8 cellular contexts compared by ENCODE assay signal in genomic region chr17:59107306-59107670, GRCh38. TPM values are rescaled to one million over a fixed set of nuclear protein-coding genes. Genes with fewer than 3 reads are reported as not detected.
DNase-seq lines count a peak whose midpoint lies in the region; ATAC-seq lines count a peak whose summit lies in the region.

No MANE protein-coding gene starts in this region.

- H3K79me1 ChIP-seq in neuronal stem cell (ENCODE audit: low read depth, low read length): no peaks in the 10 kb centered on the region

- intact Hi-C loops in CD4-positive, alpha-beta memory T cell (cut with micrococcal nuclease): loop anchor here (1.0 to 5.0 kb wide), 4 partner anchors 115 to 1850 kb away; partner anchors contain the start of genes GDPD1, MRPS23 and MSI2

- no peak overlapping the region for H2BK12ac ChIP-seq in neuronal stem cell (ENCODE audit: low read length)

- H3K27ac Mint-ChIP-seq in CD4-positive, alpha-beta memory T cell: peak overlapping the region; percentile 60 to 97 (median 90)

- peak overlapping the region; percentile 16 for H3K27ac ChIP-seq in CD4-positive, alpha-beta memory T cell (ENCODE audit: low read depth, low read length)
- peak overlapping the region; percentile 88 for H3K27ac ChIP-seq in neuronal stem cell (replicated peaks; ENCODE audit: low read length)

- peak overlapping the region; percentile 82 for H2AFZ ChIP-seq in neuronal stem cell (ENCODE audit: low read length)

- H3K14ac ChIP-seq in neuronal stem cell (ENCODE audit: low read length): no peak overlapping the region

- ATAC-seq in HG03108 (IDR thresholded peaks at IDR 0.05; ENCODE audit: unreplicated experiment) (no peak), HG02642 (IDR thresholded peaks at IDR 0.05; ENCODE audit: poor library complexity, unreplicated experiment) (no peak)

- H3K36me3 ChIP-seq in CD4-positive, alpha-beta memory T cell (ENCODE audit: insufficient read depth, low read length): peaks cover 5% of the 10 kb centered on the region
- H3K36me3 ChIP-seq in endocrine pancreas (ENCODE audit: control insufficient read depth, insufficient read depth, low read length): no peaks in the 10 kb centered on the region
- H3K36me3 ChIP-seq in neuronal stem cell (replicated peaks in 1 of 2; ENCODE audit: control insufficient read depth in 2 of 2, insufficient read depth in 2 of 2, low read length in 2 of 2): peaks cover 2 to 54% of the 10 kb centered on the region in 2 donors

- H3K9me3 ChIP-seq in CD4-positive, alpha-beta memory T cell (ENCODE audit: control insufficient read depth in 1 of 2, low read length in 2 of 2): no peaks in the 10 kb centered on the region
- H3K9me3 ChIP-seq in endocrine pancreas (ENCODE audit: control insufficient read depth, low read length): no peaks in the 10 kb centered on the region
- H3K9me3 ChIP-seq in neuronal stem cell (replicated peaks in 1 of 2; ENCODE audit: control insufficient read depth in 2 of 2, insufficient read depth in 1 of 2, low read depth in 1 of 2, low read length in 2 of 2): no peaks in the 10 kb centered on the region

- peaks cover 8 to 21% of the 10 kb centered on the region in 2 donors for H3K36me3 Mint-ChIP-seq in CD4-positive, alpha-beta memory T cell

- DNase-seq in CD4-positive, alpha-beta memory T cell: no peak
- DNase-seq in NCI-H69 (lab: John Stamatoyannopoulos, UW) (peak; percentile 92), neuronal stem cell (ENCODE audit: low spot score) (no peak), H4 (ENCODE audit: low spot score) (no peak), COLO668 (lab: John Stamatoyannopoulos, UW; ENCODE audit: unreplicated experiment) (no peak)

- no peak overlapping the region for H2BK15ac ChIP-seq in neuronal stem cell (ENCODE audit: low read length)

- peaks cover 21 to 42% (median 33%) of the 10 kb centered on the region in 4 donors for H3K4me1 Mint-ChIP-seq in CD4-positive, alpha-beta memory T cell

- H3K9ac ChIP-seq in endocrine pancreas (ENCODE audit: control insufficient read depth, insufficient read depth, low read length): peak overlapping the region; percentile 0
- H3K9ac ChIP-seq in neuronal stem cell (ENCODE audit: low read depth, low read length, poor library complexity): peak overlapping the region; percentile 82

- peak overlapping the region; percentile 90 to 96 (median 92) for H3K4me3 Mint-ChIP-seq in CD4-positive, alpha-beta memory T cell

- no CpG with 5 or more reads among the region's 10 CpGs for WGBS in neuronal stem cell (ENCODE audit: extremely low coverage in 2 of 2, insufficient read length in 2 of 2, insufficient replicate concordance in 1 of 2), 2 donors

- peak overlapping the region; percentile 52 to 71 for H3K4me3 ChIP-seq in CD4-positive, alpha-beta memory T cell (ENCODE audit: low read length in 2 of 2)
- H3K4me3 ChIP-seq in endocrine pancreas (ENCODE audit: control insufficient read depth, insufficient read depth, low read length) (peak overlapping the region; percentile 52), neuronal stem cell (ENCODE audit: low read length in 2 of 2) (peak overlapping the region; percentile 76 to 89)

- peak overlapping the region; percentile 6 for H3K23ac ChIP-seq in neuronal stem cell (ENCODE audit: low read depth, low read length, poor library complexity)

- POLR2A ChIA-PET in CD4-positive, alpha-beta memory T cell (lab: Charles Lee; ENCODE audit: partially characterized antibody): interaction anchor here (0.8 to 2.3 kb wide), 17 partner anchors 10 to 1570 kb away, joined by 3 to 28 read pairs (median 4); partner anchors contain the start of genes BCAS3, CLTC, GDPD1 and MTMR4

- H3K27me3 ChIP-seq in CD4-positive, alpha-beta memory T cell (ENCODE audit: insufficient read depth, low read length): no peaks in the 10 kb centered on the region
- H3K27me3 ChIP-seq in endocrine pancreas (ENCODE audit: control insufficient read depth, insufficient read depth, low read length): no peaks in the 10 kb centered on the region
- H3K27me3 ChIP-seq in neuronal stem cell (ENCODE audit: control insufficient read depth in 3 of 3, insufficient read depth in 3 of 3, low read depth in 1 of 3, low read length in 3 of 3): no peaks in the 10 kb centered on the region

- no peak overlapping the region for H3K4ac ChIP-seq in neuronal stem cell (ENCODE audit: low read length)

- peaks cover 29% of the 10 kb centered on the region for H3K4me1 ChIP-seq in CD4-positive, alpha-beta memory T cell (ENCODE audit: insufficient read depth, low read length)
- peaks cover 7% of the 10 kb centered on the region for H3K4me1 ChIP-seq in endocrine pancreas (ENCODE audit: control insufficient read depth, insufficient read depth, low read length)
- H3K4me1 ChIP-seq in neuronal stem cell (ENCODE audit: control insufficient read depth in 2 of 2, insufficient read depth in 1 of 2, low read depth in 1 of 2, low read length in 2 of 2): peaks cover 2 to 3% of the 10 kb centered on the region in 2 donors

- peak overlapping the region; percentile 4 for H2BK5ac ChIP-seq in neuronal stem cell (ENCODE audit: low read length)

- CTCF ChIA-PET in CD4-positive, alpha-beta memory T cell (lab: Charles Lee; ENCODE audit: partially characterized antibody): interaction anchor here (1.0 to 1.7 kb wide), 4 partner anchors 47 to 588 kb away, joined by 3 to 11 read pairs (median 4); partner anchors contain the start of gene SMG8

- peak overlapping the region; percentile 90 for H3K18ac ChIP-seq in neuronal stem cell (ENCODE audit: low read length)

- no peaks in the 10 kb centered on the region for H3K9me3 Mint-ChIP-seq in CD4-positive, alpha-beta memory T cell

- H3K27me3 Mint-ChIP-seq in CD4-positive, alpha-beta memory T cell: no peaks in the 10 kb centered on the region

- H3K4me2 ChIP-seq in neuronal stem cell (ENCODE audit: insufficient read depth, low read length, poor library complexity, severe bottlenecking): peak overlapping the region; percentile 78

- no peak overlapping the region for H2AK5ac ChIP-seq in neuronal stem cell (ENCODE audit: low read depth, low read length)

- no peak overlapping the region for H2BK120ac ChIP-seq in neuronal stem cell (ENCODE audit: low read depth, low read length)

- no peak overlapping the region for H4K91ac ChIP-seq in neuronal stem cell (ENCODE audit: low read depth, low read length, poor library complexity)

- H4K8ac ChIP-seq in neuronal stem cell (ENCODE audit: low read depth, low read length): no peak overlapping the region

RNA-seq across cellular contexts. Expression of gene TRIM37, which starts 0.6 kb away (rescaled TPM):
- total RNA-seq in CD4-positive, alpha-beta memory T cell: 10 to 100 TPM; 20.7 to 25.0 TPM
- 10 to 100 TPM in 1 of 2 donors, 1 to 10 TPM in 1; 9.6 to 10.6 TPM for polyA plus RNA-seq in CD4-positive, alpha-beta memory T cell
- 32.4 TPM for polyA plus RNA-seq in neuronal stem cell (2013, experiment 1 of 2)
- polyA plus RNA-seq in neuronal stem cell (2013, experiment 2 of 2): 32.5 TPM
- 29.0 and 35.7 TPM in 2 replicates for total RNA-seq in H4 (2014; rRNA removed; shearing (Covaris generic))

RNA-seq across cellular contexts. Expression of gene SKA2, which starts 47.7 kb away (rescaled TPM):
- total RNA-seq in CD4-positive, alpha-beta memory T cell: 10 to 100 TPM; 19.6 to 21.9 TPM
- 10 to 100 TPM; 36.4 to 43.1 TPM for polyA plus RNA-seq in CD4-positive, alpha-beta memory T cell
- polyA plus RNA-seq in neuronal stem cell (2013, experiment 1 of 2): 304 TPM
- 306 TPM for polyA plus RNA-seq in neuronal stem cell (2013, experiment 2 of 2)
- total RNA-seq in H4 (2014; rRNA removed; shearing (Covaris generic)): 122 and 153 TPM in 2 replicates

RNA-seq across cellular contexts. Expression of gene PRR11, which starts 48.3 kb away (rescaled TPM):
- 1 to 10 TPM in 1 of 2 experiments, under 1 TPM in 1; 0.93 to 2.1 TPM for total RNA-seq in CD4-positive, alpha-beta memory T cell
- under 1 TPM; 0.37 to 0.61 TPM for polyA plus RNA-seq in CD4-positive, alpha-beta memory T cell
- 105 TPM for polyA plus RNA-seq in neuronal stem cell (2013, experiment 1 of 2)
- 106 TPM for polyA plus RNA-seq in neuronal stem cell (2013, experiment 2 of 2)
- 13.0 and 14.7 TPM in 2 replicates for total RNA-seq in H4 (2014; rRNA removed; shearing (Covaris generic))
